ENCODE assay signal across 23 cellular contexts in the genomic region with DNA sequence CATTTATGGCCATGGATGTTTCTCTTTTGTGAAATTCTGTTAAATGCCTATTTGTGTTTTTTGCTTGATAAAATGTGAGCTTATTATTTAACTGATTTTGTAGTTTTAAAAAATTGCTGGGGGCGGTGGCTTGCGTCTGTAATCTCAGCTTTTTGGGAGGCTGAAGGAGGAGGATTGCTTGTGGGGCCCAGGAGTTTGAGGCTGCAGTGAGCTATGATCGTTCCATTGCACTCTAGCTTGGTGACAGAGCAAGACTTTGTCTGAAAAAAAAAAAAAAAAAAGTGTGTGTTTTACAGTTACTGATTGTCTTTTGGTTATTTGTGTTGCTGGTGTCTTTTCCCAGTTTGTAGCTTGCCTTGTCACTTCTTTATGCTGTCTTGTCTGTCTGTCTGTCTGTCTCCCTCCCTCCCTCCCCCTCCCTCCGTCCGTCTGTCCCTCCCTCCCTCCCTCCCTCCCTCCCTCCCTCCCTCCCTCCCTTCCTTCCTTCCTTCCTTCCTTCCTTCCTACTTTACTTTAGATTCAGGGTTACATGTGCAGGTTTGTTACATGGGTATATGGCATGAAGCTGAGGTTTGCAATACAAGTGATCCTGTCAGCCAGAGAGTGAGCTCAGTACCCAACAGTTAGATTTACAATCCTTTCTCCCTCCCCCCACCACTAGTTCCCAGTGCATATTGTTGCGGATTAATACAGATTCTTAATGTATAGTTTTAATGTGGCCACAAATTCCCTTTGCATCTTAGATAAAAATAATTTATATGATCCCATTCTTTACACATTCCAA.
"Had no signal": no experiment of that assay in that cellular context is flagged by ENCODE, and none has a peak within 500 bp of the region (broad histone marks: within the 10 kb centered on the region; RNA-seq: fewer than 3 reads in every experiment).

No MANE protein-coding gene starts in this region.

- H3K27ac Mint-ChIP-seq: activated CD4-positive, alpha-beta memory T cell treated with anti-CD3 and anti-CD28 coated beads for 36 hours; activated naive CD4-positive, alpha-beta T cell treated with anti-CD3 and anti-CD28 coated beads for 36 hours; stimulated activated naive CD8-positive, alpha-beta T cell treated with anti-CD3 and anti-CD28 coated beads, Interleukin-15, Interleukin-2, amounts not matched to agents 100 ng/mL and 50 ng/mL, for 24 hours; T-helper 17 cell had no signal

- H3K36me3 Mint-ChIP-seq: natural killer cell had no signal

- DNase-seq: activated CD4-positive, alpha-beta memory T cell treated with anti-CD3 and anti-CD28 coated beads for 36 hours; activated CD4-positive, alpha-beta T cell treated with anti-CD3 and anti-CD28 coated beads for 48 hours; activated effector memory CD4-positive, alpha-beta T cell treated with Interleukin-2 at 50 U/mL for 16 hours; activated naive CD4-positive, alpha-beta T cell treated with anti-CD3 and anti-CD28 coated beads for 36 hours; activated T-cell treated with anti-CD3 and anti-CD28 coated beads, Interleukin-2, amount 50 U/mL, for 48 hours; brain microvascular endothelial cell; caudate nucleus; dermis blood vessel endothelial cell; effector CD8-positive, alpha-beta T cell; foreskin keratinocyte; kidney; natural killer cell; pancreas; right cardiac atrium; stimulated activated CD4-positive, alpha-beta T cell treated with anti-CD3 and anti-CD28 coated beads, Interleukin-1b, Interleukin-23, amount 100 ng/mL, for 48 hours; substantia nigra; T-helper 17 cell had no signal

- ATAC-seq: foreskin keratinocyte, left lobe of liver, natural killer cell, pancreas, right cardiac atrium, T-helper 17 cell had no signal

- H3K9me3 Mint-ChIP-seq: activated CD4-positive, alpha-beta memory T cell treated with anti-CD3 and anti-CD28 coated beads for 36 hours; activated naive CD4-positive, alpha-beta T cell treated with anti-CD3 and anti-CD28 coated beads for 36 hours; natural killer cell; stimulated activated naive CD8-positive, alpha-beta T cell treated with anti-CD3 and anti-CD28 coated beads, Interleukin-15, Interleukin-2, amounts not matched to agents 100 ng/mL and 50 ng/mL, for 24 hours had no signal

- H3K27me3 Mint-ChIP-seq: activated CD4-positive, alpha-beta memory T cell treated with anti-CD3 and anti-CD28 coated beads for 36 hours; stimulated activated naive CD8-positive, alpha-beta T cell treated with anti-CD3 and anti-CD28 coated beads, Interleukin-15, Interleukin-2, amounts not matched to agents 100 ng/mL and 50 ng/mL, for 24 hours; T-helper 17 cell had no signal

- H3K27ac ChIP-seq: ascending aorta, brain microvascular endothelial cell, foreskin keratinocyte, neutrophil, pancreas, tibial nerve had no signal

- H3K4me3 Mint-ChIP-seq: activated CD4-positive, alpha-beta memory T cell treated with anti-CD3 and anti-CD28 coated beads for 36 hours; activated naive CD4-positive, alpha-beta T cell treated with anti-CD3 and anti-CD28 coated beads for 36 hours; natural killer cell; stimulated activated naive CD8-positive, alpha-beta T cell treated with anti-CD3 and anti-CD28 coated beads, Interleukin-15, Interleukin-2, amounts not matched to agents 100 ng/mL and 50 ng/mL, for 24 hours; T-helper 17 cell had no signal

- H3K9me3 ChIP-seq: ascending aorta, neutrophil, pancreas, tibial nerve had no signal

- H3K4me3 ChIP-seq: ascending aorta, lung, pancreas, tibial nerve had no signal

- H3K27me3 ChIP-seq: ascending aorta, brain microvascular endothelial cell, foreskin keratinocyte, neutrophil, pancreas, tibial nerve had no signal

- H3K36me3 ChIP-seq: brain microvascular endothelial cell, neutrophil, pancreas, tibial nerve had no signal

- H3K4me1 ChIP-seq: ascending aorta, foreskin keratinocyte, pancreas had no signal
